Comparison of ENCODE assay signal across 8 cellular contexts in genomic region chr11:82899191-82899820, GRCh38. TPM values are rescaled to one million over a fixed set of nuclear protein-coding genes. Genes with fewer than 3 reads are reported as not detected.
DNase-seq lines count a peak whose midpoint lies in the region; ATAC-seq and TF ChIP-seq lines count a peak whose summit lies in the region.

No MANE protein-coding gene starts in this region.

- 0 out of 2 replicates have a peak overlapping the region, but pooled peaks have one; percentile 82 for H3K9ac ChIP-seq in HUES48 (ENCODE audit: low read depth, low read length)

- no peaks in the 10 kb centered on the region for H3K27me3 ChIP-seq in HUES48 (ENCODE audit: control insufficient read depth, insufficient read depth, low read length)
- H3K27me3 ChIP-seq in upper lobe of left lung, result no peaks in the 10 kb centered on the region

- no peak for TF ChIP-seq EP300 in upper lobe of left lung (IDR thresholded peaks at IDR 0.05)

- no peak overlapping the region for H3K27ac ChIP-seq in HUES48 (ENCODE audit: low read depth, low read length)
- H3K27ac ChIP-seq in upper lobe of left lung, result peak overlapping the region in 3 of 4 donors; percentile 92 to 96 (median 93)

- DNase-seq in CD1c-positive myeloid dendritic cell (ENCODE audit: extremely low spot score) (peak; percentile 24), left kidney (ENCODE audit: low read depth, low spot score) (peak; percentile 29), upper lobe of left lung (no peak), NCI-H1092 treated with DMSO at 0.1 percent for 48 hours (lab: John Stamatoyannopoulos, UW) (no peak), NCI-H2081 treated with DMSO at 0.1 percent for 48 hours (lab: John Stamatoyannopoulos, UW) (no peak)
- DNase-seq in activated naive CD4-positive, alpha-beta T cell treated with anti-CD3 and anti-CD28 coated beads, Interleukin-2, amount 50 U/mL, for 72 hours (ENCODE audit: low spot score in 2 of 2), result no peak
- no peak for DNase-seq in stimulated activated CD8-positive, alpha-beta memory T cell treated with anti-CD3 and anti-CD28 coated beads, Interleukin-4, amount 100 ng/mL, for 48 hours

- H3K9me3 ChIP-seq in HUES48 (ENCODE audit: control insufficient read depth, insufficient read depth, low read length) (no peaks in the 10 kb centered on the region), upper lobe of left lung (no peaks in the 10 kb centered on the region)

- WGBS in upper lobe of left lung, 2 donors, result 33 to 35% methylated on average over 3 of the region's 3 CpGs

- no peak for ATAC-seq in activated naive CD4-positive, alpha-beta T cell treated with anti-CD3 and anti-CD28 coated beads, Interleukin-2, amount 50 U/mL, for 72 hours
- no peak for ATAC-seq in upper lobe of left lung (ENCODE audit: low FRiP score in 2 of 2)

- H3K27ac Mint-ChIP-seq in activated naive CD4-positive, alpha-beta T cell treated with anti-CD3 and anti-CD28 coated beads, Interleukin-2, amount 50 U/mL, for 72 hours, result peak overlapping the region; percentile 98 to 99

- TF ChIP-seq POLR2A in upper lobe of left lung (IDR thresholded peaks at IDR 0.05), result no peak

- H3K9me3 Mint-ChIP-seq in activated naive CD4-positive, alpha-beta T cell treated with anti-CD3 and anti-CD28 coated beads, Interleukin-2, amount 50 U/mL, for 72 hours, result no peaks in the 10 kb centered on the region

- no peaks in the 10 kb centered on the region for H3K36me3 ChIP-seq in HUES48 (ENCODE audit: control insufficient read depth, insufficient read depth, low read length)
- H3K36me3 ChIP-seq in upper lobe of left lung, result no peaks in the 10 kb centered on the region

- H3K36me3 Mint-ChIP-seq in activated naive CD4-positive, alpha-beta T cell treated with anti-CD3 and anti-CD28 coated beads, Interleukin-2, amount 50 U/mL, for 72 hours, result peaks cover 10 to 23% of the 10 kb centered on the region in 2 donors

- H3K4me3 ChIP-seq in HUES48 (ENCODE audit: low read depth, low read length) (peak overlapping the region; percentile 93), upper lobe of left lung (peak overlapping the region; percentile 55 to 70 (median 65))

- TF ChIP-seq CTCF in upper lobe of left lung (IDR thresholded peaks at IDR 0.05), result no peak

- H3K4me1 ChIP-seq in HUES48 (ENCODE audit: control insufficient read depth, insufficient read depth, low read length), result peaks cover 8% of the 10 kb centered on the region
- H3K4me1 ChIP-seq in upper lobe of left lung, result peaks cover 14 to 37% (median 15%) of the 10 kb centered on the region in 4 donors

RNA-seq across cellular contexts. Expression of gene PRCP, which starts 0.9 kb away (rescaled TPM):
- 10 to 100 TPM; 27.8 to 30.0 TPM for total RNA-seq in activated naive CD4-positive, alpha-beta T cell treated with anti-CD3 and anti-CD28 coated beads, Interleukin-2, amount 50 U/mL, for 72 hours
- 10 to 100 TPM; 11.5 to 84.5 (median 39.1) TPM for total RNA-seq in upper lobe of left lung

RNA-seq across cellular contexts. Expression of gene DDIAS, which starts 2.2 kb away (rescaled TPM):
- total RNA-seq in activated naive CD4-positive, alpha-beta T cell treated with anti-CD3 and anti-CD28 coated beads, Interleukin-2, amount 50 U/mL, for 72 hours, result 10 to 100 TPM; 16.2 to 21.4 TPM
- 1 to 10 TPM in 4 of 6 donors, not detected in 2; 1.3 to 5.6 (median 3.2) TPM for total RNA-seq in upper lobe of left lung

Comparison
In these comparisons a context has a peak if more than half of its experiments do, and no peak if none do; other contexts are left out.
1. DNase-seq: peak in CD1c-positive myeloid dendritic cell (single experiment) and left kidney (single experiment); none in activated naive CD4-positive, alpha-beta T cell treated with anti-CD3 and anti-CD28 coated beads, Interleukin-2, amount 50 U/mL, for 72 hours (0 of 2), upper lobe of left lung (0 of 2), NCI-H1092 treated with DMSO at 0.1 percent for 48 hours (single experiment), stimulated activated CD8-positive, alpha-beta memory T cell treated with anti-CD3 and anti-CD28 coated beads, Interleukin-4, amount 100 ng/mL, for 48 hours (single experiment) and NCI-H2081 treated with DMSO at 0.1 percent for 48 hours (single experiment).